In the genomic region with DNA sequence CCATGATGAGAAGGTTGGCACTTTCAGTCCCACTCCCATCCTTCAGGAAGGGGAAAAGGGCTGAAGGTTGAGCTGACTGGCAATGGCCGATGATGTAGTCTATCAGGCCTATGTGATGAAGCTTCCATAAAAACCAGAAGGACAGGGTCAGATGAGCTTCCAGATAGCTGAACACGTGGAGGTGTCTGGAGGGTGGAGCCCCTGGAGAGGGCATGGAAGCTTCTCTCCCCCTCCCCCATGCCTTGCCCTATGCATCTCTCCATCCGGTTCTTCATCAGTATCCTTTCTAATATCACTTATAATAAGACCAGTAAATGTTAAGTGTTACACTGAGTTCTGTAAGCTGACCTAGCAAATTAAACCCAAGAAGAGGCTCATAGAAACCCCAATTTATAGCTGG, we compare ENCODE assay signal across 26 cellular contexts. TPM values are rescaled to one million over a fixed set of nuclear protein-coding genes. Genes with fewer than 3 reads are reported as not detected.
DNase-seq lines count a peak whose midpoint lies in the region; ATAC-seq and TF ChIP-seq lines count a peak whose summit lies in the region.
"Had no signal": no experiment of that assay in that cellular context is flagged by ENCODE, and none has a peak within 500 bp of the region (broad histone marks: within the 10 kb centered on the region; RNA-seq: fewer than 3 reads in every experiment).

No MANE protein-coding gene starts in this region.

- H3K4me1 Mint-ChIP-seq in activated T-cell treated with anti-CD3 and anti-CD28 coated beads, Interleukin-2, amount 50 U/mL, for 24 hours (ENCODE audit: low read depth), result peaks cover 11% of the 10 kb centered on the region
- peaks cover 15% of the 10 kb centered on the region for H3K4me1 Mint-ChIP-seq in activated T-cell treated with anti-CD3 and anti-CD28 coated beads, Interleukin-2, amount 50 U/mL, for 72 hours (ENCODE audit: low read depth)
- peaks cover 41% of the 10 kb centered on the region for H3K4me1 Mint-ChIP-seq in osteocyte (ENCODE audit: unreplicated experiment)

- H3K9me3 Mint-ChIP-seq in activated T-cell treated with anti-CD3 and anti-CD28 coated beads, Interleukin-2, amount 50 U/mL, for 24 hours, result no peaks in the 10 kb centered on the region
- no peaks in the 10 kb centered on the region for H3K9me3 Mint-ChIP-seq in activated T-cell treated with anti-CD3 and anti-CD28 coated beads, Interleukin-2, amount 50 U/mL, for 72 hours
- no peaks in the 10 kb centered on the region for H3K9me3 Mint-ChIP-seq in osteocyte (ENCODE audit: unreplicated experiment)
- H3K9me3 Mint-ChIP-seq: activated naive CD4-positive, alpha-beta T cell treated with anti-CD3 and anti-CD28 coated beads, Interleukin-2, amount 50 U/mL, for 72 hours; natural killer cell treated with Interleukin-12 subunit alpha and Interleukin-12 subunit beta and Interleukin-15 and Interleukin-18, amount 100 ng/mL, for 72 hours; stimulated activated naive CD8-positive, alpha-beta T cell treated with anti-CD3 and anti-CD28 coated beads, Interleukin-15, amount 100 ng/mL, for 72 hours had no signal

- CTCF ChIA-PET in RWPE1 (lab: Yijun Ruan, JAX), result no interaction called here

- H3K27me3 Mint-ChIP-seq in activated T-cell treated with anti-CD3 and anti-CD28 coated beads, Interleukin-2, amount 50 U/mL, for 24 hours, result no peaks in the 10 kb centered on the region
- H3K27me3 Mint-ChIP-seq in activated T-cell treated with anti-CD3 and anti-CD28 coated beads, Interleukin-2, amount 50 U/mL, for 72 hours (ENCODE audit: low read depth), result no peaks in the 10 kb centered on the region
- H3K27me3 Mint-ChIP-seq in osteocyte (ENCODE audit: unreplicated experiment), result no peaks in the 10 kb centered on the region
- H3K27me3 Mint-ChIP-seq: natural killer cell treated with Interleukin-12 subunit alpha and Interleukin-12 subunit beta and Interleukin-15 and Interleukin-18, amount 100 ng/mL, for 72 hours; stimulated activated naive CD8-positive, alpha-beta T cell treated with anti-CD3 and anti-CD28 coated beads, Interleukin-15, amount 100 ng/mL, for 72 hours had no signal

- no peaks in the 10 kb centered on the region for H3K36me3 ChIP-seq in testis (ENCODE audit: low read depth, missing control alignments)
- H3K36me3 ChIP-seq: BE2C, SJSA1 had no signal

- peaks cover 11% of the 10 kb centered on the region for H3K4me1 ChIP-seq in testis
- H3K4me1 ChIP-seq: BE2C, Caco-2, Peyer's patch, SJSA1 had no signal

- intact Hi-C loops in left colon (cut with DNase I, micrococcal nuclease) (no loop called here), testis (cut with DNase I; ENCODE audit: low total_unique reads) (no loop called here)

- DNase-seq in activated T-cell treated with anti-CD3 and anti-CD28 coated beads, Interleukin-2, amount 50 U/mL, for 24 hours, result no peak
- DNase-seq in activated T-cell treated with anti-CD3 and anti-CD28 coated beads, Interleukin-2, amount 50 U/mL, for 72 hours, result no peak
- DNase-seq in RWPE1 (ENCODE audit: low spot score), result no peak
- no peak for DNase-seq in left colon
- DNase-seq in testis, result peak; percentile 10
- no peak for DNase-seq in osteocyte (ENCODE audit: extremely low spot score, unreplicated experiment)
- no peak for DNase-seq in hepatic stellate cell (ENCODE audit: low spot score)
- DNase-seq: BE2C; Caco-2; DND-41; heart right ventricle; left cardiac atrium; midbrain; NCI-H1092; NCI-H187 treated with DMSO at 0.1 percent for 48 hours; NCI-H526 treated with DMSO at 0.1 percent for 48 hours; Peyer's patch; stimulated activated CD4-positive, alpha-beta T cell treated with anti-CD3 and anti-CD28 coated beads, Interleukin-15, amount 100 ng/mL, for 24 hours; stimulated activated naive CD8-positive, alpha-beta T cell treated with anti-CD3 and anti-CD28 coated beads, Interleukin-15, amount 100 ng/mL, for 72 hours; T-helper 1 cell had no signal

- no peak overlapping the region for H3K4me3 Mint-ChIP-seq in activated T-cell treated with anti-CD3 and anti-CD28 coated beads, Interleukin-2, amount 50 U/mL, for 24 hours
- no peak overlapping the region for H3K4me3 Mint-ChIP-seq in activated T-cell treated with anti-CD3 and anti-CD28 coated beads, Interleukin-2, amount 50 U/mL, for 72 hours
- H3K4me3 Mint-ChIP-seq in osteocyte (ENCODE audit: unreplicated experiment), result no peak overlapping the region
- H3K4me3 Mint-ChIP-seq: natural killer cell treated with Interleukin-12 subunit alpha and Interleukin-12 subunit beta and Interleukin-15 and Interleukin-18, amount 100 ng/mL, for 72 hours; stimulated activated naive CD8-positive, alpha-beta T cell treated with anti-CD3 and anti-CD28 coated beads, Interleukin-15, amount 100 ng/mL, for 72 hours had no signal

- peaks cover 43% of the 10 kb centered on the region for H3K36me3 Mint-ChIP-seq in activated T-cell treated with anti-CD3 and anti-CD28 coated beads, Interleukin-2, amount 50 U/mL, for 24 hours (ENCODE audit: low read depth)
- H3K36me3 Mint-ChIP-seq in activated T-cell treated with anti-CD3 and anti-CD28 coated beads, Interleukin-2, amount 50 U/mL, for 72 hours (ENCODE audit: insufficient read depth in 2 of 2), result peaks cover 4 to 9% of the 10 kb centered on the region in 2 donors
- H3K36me3 Mint-ChIP-seq in osteocyte (ENCODE audit: unreplicated experiment), result peaks cover 19% of the 10 kb centered on the region

- no peak overlapping the region for H3K4me3 ChIP-seq in testis
- H3K4me3 ChIP-seq: heart right ventricle, Peyer's patch, SJSA1, tibial nerve had no signal

- H3K27ac ChIP-seq in RWPE1 (peak overlapping the region; percentile 58), testis (no peak overlapping the region)
- H3K27ac ChIP-seq: Peyer's patch, SJSA1, tibial nerve had no signal

- no peaks in the 10 kb centered on the region for H3K9me3 ChIP-seq in testis
- H3K9me3 ChIP-seq: BE2C, Caco-2, heart right ventricle, Peyer's patch, SJSA1, tibial nerve had no signal

- TF ChIP-seq CTCF in RWPE1 (conservative IDR thresholded peaks at IDR 0.05; ENCODE audit: low read depth), result no peak
- no peak for TF ChIP-seq CTCF in testis (IDR thresholded peaks at IDR 0.05)
- TF ChIP-seq CTCF in osteocyte (IDR thresholded peaks at IDR 0.05), result no peak

- no peak for TF ChIP-seq POLR2A in testis (IDR thresholded peaks at IDR 0.05)

- H3K27me3 ChIP-seq in testis, result no peaks in the 10 kb centered on the region
- H3K27me3 ChIP-seq: BE2C, heart right ventricle, Peyer's patch, SJSA1, tibial nerve had no signal

- POLR2A ChIA-PET in RWPE1 (lab: Yijun Ruan, JAX; ENCODE audit: low non-redundant PET), result no interaction called here

- ATAC-seq in activated T-cell treated with anti-CD3 and anti-CD28 coated beads, Interleukin-2, amount 50 U/mL, for 72 hours (replicated peaks in 1 of 2), result no peak
- ATAC-seq in left colon (peak; percentile 29), HG03025 (IDR thresholded peaks at IDR 0.05; ENCODE audit: low FRiP score, unreplicated experiment) (no peak)
- ATAC-seq: heart right ventricle; left cardiac atrium; natural killer cell treated with Interleukin-12 subunit alpha and Interleukin-12 subunit beta and Interleukin-15 and Interleukin-18, amount 100 ng/mL, for 72 hours; sciatic nerve; stimulated activated naive CD8-positive, alpha-beta T cell treated with anti-CD3 and anti-CD28 coated beads, Interleukin-15, amount 100 ng/mL, for 72 hours had no signal

- peak overlapping the region; percentile 42 for H3K27ac Mint-ChIP-seq in activated T-cell treated with anti-CD3 and anti-CD28 coated beads, Interleukin-2, amount 50 U/mL, for 24 hours
- H3K27ac Mint-ChIP-seq in activated T-cell treated with anti-CD3 and anti-CD28 coated beads, Interleukin-2, amount 50 U/mL, for 72 hours, result no peak overlapping the region
- no peak overlapping the region for H3K27ac Mint-ChIP-seq in osteocyte (ENCODE audit: unreplicated experiment)

- WGBS in testis, 2 donors, result 74 to 83% methylated on average over 3 of the region's 3 CpGs

RNA-seq across cellular contexts. Expression of a gene that starts 32.6 kb away (rescaled TPM):
- total RNA-seq in activated T-cell treated with anti-CD3 and anti-CD28 coated beads, Interleukin-2, amount 50 U/mL, for 72 hours, result 10 to 100 TPM; 23.4 to 27.6 TPM
- total RNA-seq in left colon (10 to 100 TPM; 15.3 to 16.6 TPM), testis (10 to 100 TPM; 16.2 to 16.3 TPM), osteocyte (22.4 and 23.0 TPM in 2 replicates)
- polyA plus RNA-seq in testis (ENCODE audit: insufficient read depth, low read depth, low replicate concordance), result 17.1 TPM

RNA-seq across cellular contexts. Expression of a gene that starts 58.0 kb away (rescaled TPM):
- total RNA-seq in activated T-cell treated with anti-CD3 and anti-CD28 coated beads, Interleukin-2, amount 50 U/mL, for 72 hours, result 10 to 100 TPM; 72.2 to 91.9 TPM
- 100 to 1,000 TPM; 106 to 115 TPM for total RNA-seq in left colon
- 100 to 1,000 TPM; 192 to 212 TPM for total RNA-seq in testis
- 112 TPM for polyA plus RNA-seq in testis (ENCODE audit: insufficient read depth, low read depth, low replicate concordance)
- total RNA-seq in osteocyte, result 39.1 and 40.9 TPM in 2 replicates
